ENCODE assay signal across 25 cellular contexts in the genomic region with DNA sequence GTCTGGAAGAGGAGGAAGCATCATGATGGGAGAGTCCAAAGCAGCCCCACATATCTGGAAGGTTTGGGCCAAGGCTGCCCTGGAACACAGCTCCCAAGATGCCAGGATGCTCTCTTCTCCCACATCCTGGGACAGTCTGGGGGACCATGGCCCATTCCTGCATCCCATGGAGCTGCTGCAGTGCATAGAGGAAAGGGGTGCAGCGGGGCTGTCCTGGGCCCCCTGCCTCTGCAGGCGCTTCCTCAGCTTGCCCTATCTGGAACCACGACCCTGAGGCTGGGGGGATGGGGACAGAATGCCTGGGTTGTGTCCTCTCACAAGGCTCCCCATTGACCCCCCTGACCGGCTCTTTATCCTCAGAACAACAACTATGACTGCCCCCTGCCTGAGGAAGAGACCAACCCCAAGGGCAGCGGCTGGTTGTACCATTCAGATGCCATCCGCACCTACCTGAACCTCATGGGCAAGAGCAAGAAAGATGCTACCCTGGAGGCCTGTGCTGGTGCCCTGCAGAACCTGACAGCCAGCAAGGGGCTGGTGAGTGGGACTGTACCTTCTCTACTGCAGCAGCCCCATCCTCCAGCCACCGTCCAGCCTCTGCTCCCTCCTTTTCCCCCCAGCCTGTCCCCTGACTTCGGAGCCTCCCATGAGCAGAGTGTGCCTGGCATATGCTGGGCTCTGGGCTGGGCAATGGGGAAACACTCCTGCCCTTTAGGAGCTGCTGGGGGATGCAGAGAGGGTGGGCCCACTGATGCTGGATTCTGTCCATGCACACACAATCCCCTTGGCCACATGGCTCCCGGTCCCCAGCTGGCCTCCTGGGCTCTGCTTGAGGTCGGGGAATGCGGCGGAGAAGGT. TPM values are rescaled to one million over a fixed set of nuclear protein-coding genes. Genes with fewer than 3 reads are reported as not detected.
A peak's percentile ranks its signal among the peaks of the same experiment; 100 is the strongest.
DNase-seq lines count a peak whose midpoint lies in the region; ATAC-seq, FAIRE-seq and TF ChIP-seq lines count a peak whose summit lies in the region.
"Had no signal": no experiment of that assay in that cellular context is flagged by ENCODE, and none has a peak within 500 bp of the region (broad histone marks: within the 10 kb centered on the region; RNA-seq: fewer than 3 reads in every experiment).

No MANE protein-coding gene starts in this region.

- H3K4me3 ChIP-seq in A673 (ENCODE audit: low read depth, low read length, poor library complexity, severe bottlenecking): no peak overlapping the region
- no peak overlapping the region for H3K4me3 ChIP-seq in bronchial epithelial cell (ENCODE audit: low read depth, low read length)
- no peak overlapping the region for H3K4me3 ChIP-seq in aorta (ENCODE audit: low read length in 2 of 2)
- no peak overlapping the region for H3K4me3 ChIP-seq in body of pancreas
- H3K4me3 ChIP-seq: BLaER1 treated with 17β-estradiol and CSF1 and Interleukin-3, amounts not matched to agents 10 nM and 100 nM; GM12878; GM23248 had no signal

- BruUV-seq in A673 (replicated peaks; lab: Mats Ljungman, UMichigan): no TSS peak

- 89 to 92% methylated on average over 12 of the region's 12 CpGs for WGBS in aorta, 2 donors
- 85% methylated on average over 9 to 12 of the region's 12 CpGs for WGBS in body of pancreas, 2 donors

- H3K27ac ChIP-seq in A673 (ENCODE audit: low read depth, low read length, poor library complexity, severe bottlenecking): peak overlapping the region; percentile 44
- no peak overlapping the region for H3K27ac ChIP-seq in aorta (ENCODE audit: low read depth in 1 of 2, low read length in 2 of 2)
- no peak overlapping the region for H3K27ac ChIP-seq in body of pancreas
- H3K27ac ChIP-seq: 22Rv1; BLaER1 treated with 17β-estradiol and CSF1 and Interleukin-3, amounts not matched to agents 10 nM and 100 nM; GM23248 had no signal

- CTCF ChIA-PET in A673 (lab: Charles Lee): interaction anchor here (0.5 kb wide), 1 partner anchor 12 kb away, joined by 5 read pairs; no protein-coding TSS in a partner anchor

- no peak for DNase-seq in A673 (ENCODE audit: low spot score)
- no peak for DNase-seq in bronchial epithelial cell (ENCODE audit: low read depth)
- DNase-seq in posterior vena cava (ENCODE audit: low spot score): peak; percentile 68
- peak; percentile 35 to 61 for DNase-seq in aorta
- no peak for DNase-seq in body of pancreas
- DNase-seq: ACHN; AML-193; BE2C; Caco-2; CD4-positive, alpha-beta memory T cell; DMS153; DMS79; EL; GDM1; GM23248; H7; HCEC 1CT had no signal

- no peaks in the 10 kb centered on the region for H3K9me3 ChIP-seq in A673 (ENCODE audit: low read depth, low read length, poor library complexity, severe bottlenecking)
- no peaks in the 10 kb centered on the region for H3K9me3 ChIP-seq in aorta (ENCODE audit: control insufficient read depth, low read length)
- H3K9me3 ChIP-seq in body of pancreas: no peaks in the 10 kb centered on the region
- H3K9me3 ChIP-seq: BE2C; BLaER1 treated with 17β-estradiol and CSF1 and Interleukin-3, amounts not matched to agents 10 nM and 100 nM; Caco-2 had no signal

- no peak for TF ChIP-seq POLR2A in body of pancreas (IDR thresholded peaks at IDR 0.05)

- ATAC-seq in aorta (ENCODE audit: low FRiP score) (no peak), GM19452 (IDR thresholded peaks at IDR 0.05; ENCODE audit: unreplicated experiment) (no peak), HG03521 (IDR thresholded peaks at IDR 0.05; ENCODE audit: unreplicated experiment) (no peak), body of pancreas (no peak)
- ATAC-seq: GM12878 had no signal

- H3K27me3 ChIP-seq in A673 (replicated peaks; ENCODE audit: insufficient read depth, low read depth, low read length, poor library complexity) (no peaks in the 10 kb centered on the region), bronchial epithelial cell (ENCODE audit: control insufficient read depth, insufficient read depth, low read length) (no peaks in the 10 kb centered on the region), aorta (ENCODE audit: control insufficient read depth in 1 of 2, insufficient read depth in 2 of 2, low read length in 1 of 2) (no peaks in the 10 kb centered on the region), body of pancreas (no peaks in the 10 kb centered on the region)
- H3K27me3 ChIP-seq: BE2C; BLaER1 treated with 17β-estradiol and CSF1 and Interleukin-3, amounts not matched to agents 10 nM and 100 nM had no signal

- POLR2A ChIA-PET in A673 (lab: Charles Lee; ENCODE audit: low non-redundant PET): no interaction called here

- FAIRE-seq in bronchial epithelial cell (lab: Jason Lieb, UNC): peak; percentile 7
- FAIRE-seq: A204.1, GM12878, GM18507, H1 had no signal

- TF ChIP-seq CTCF in A673 (conservative IDR thresholded peaks at IDR 0.05; ENCODE audit: low read depth, low read length) (no peak), bronchial epithelial cell (IDR thresholded peaks at IDR 0.05; ENCODE audit: insufficient read depth, low read length, severe bottlenecking) (no peak), body of pancreas (IDR thresholded peaks at IDR 0.05) (no peak)

- H3K4me1 ChIP-seq in A673 (ENCODE audit: insufficient read depth, low read length, poor library complexity, severe bottlenecking): peaks cover under 1% of the 10 kb centered on the region
- H3K4me1 ChIP-seq in aorta (ENCODE audit: control insufficient read depth in 1 of 2, insufficient read depth in 2 of 2, low read length in 2 of 2): no peaks in the 10 kb centered on the region
- no peaks in the 10 kb centered on the region for H3K4me1 ChIP-seq in body of pancreas
- H3K4me1 ChIP-seq: BLaER1 treated with 17β-estradiol and CSF1 and Interleukin-3, amounts not matched to agents 10 nM and 100 nM; Caco-2 had no signal

- intact Hi-C loops in A673 (cut with micrococcal nuclease; ENCODE audit: unreplicated experiment) (no loop called here), posterior vena cava (cut with DNase I) (no loop called here), aorta (cut with DNase I) (no loop called here), body of pancreas (cut with DNase I) (no loop called here)

- H3K36me3 ChIP-seq in A673 (ENCODE audit: insufficient read depth, low read length, poor library complexity, severe bottlenecking): peaks cover 100% of the 10 kb centered on the region
- H3K36me3 ChIP-seq in bronchial epithelial cell (ENCODE audit: control insufficient read depth, insufficient read depth, low read length): peaks cover 94% of the 10 kb centered on the region
- H3K36me3 ChIP-seq in aorta (ENCODE audit: control insufficient read depth in 1 of 2, insufficient read depth in 2 of 2, low read length in 1 of 2): no peaks in the 10 kb centered on the region
- no peaks in the 10 kb centered on the region for H3K36me3 ChIP-seq in body of pancreas (replicated peaks in 1 of 2; ENCODE audit: insufficient read depth in 1 of 2, low read depth in 2 of 2)
- H3K36me3 ChIP-seq: BE2C; BLaER1 treated with 17β-estradiol and CSF1 and Interleukin-3, amounts not matched to agents 10 nM and 100 nM had no signal

RNA-seq across cellular contexts. Expression of a gene that starts 39.6 kb away (rescaled TPM):
- total RNA-seq in A673 (2021) (492 and 535 TPM in 2 replicates), bronchial epithelial cell (117 and 337 TPM in 2 replicates), posterior vena cava (1 to 10 TPM in 1 of 2 donors, under 1 TPM in 1; 0.83 to 2.8 TPM), aorta (under 1 TPM; 0.16 to 0.39 TPM), body of pancreas (under 1 TPM in 1 of 2 donors, not detected in 1; 0.33 TPM)
- under 1 TPM; 0.08 to 0.25 TPM for polyA plus RNA-seq in aorta
- total RNA-seq: Caco-2; CD4-positive, alpha-beta memory T cell; GM12878; H7 had no signal
- polyA plus RNA-seq: CD4-positive, alpha-beta memory T cell had no signal

RNA-seq across cellular contexts. Expression of a gene that starts 54.6 kb away (rescaled TPM):
- total RNA-seq in A673 (2021): 0.90 and 2.3 TPM in 2 replicates
- 0.26 and 2.0 TPM in 2 replicates for total RNA-seq in bronchial epithelial cell
- total RNA-seq in posterior vena cava: not detected
- total RNA-seq in aorta: under 1 TPM; 0.21 to 0.36 TPM
- 10 to 100 TPM in 1 of 2 donors, 1 to 10 TPM in 1; 1.0 to 24.0 TPM for polyA plus RNA-seq in aorta
- 1 to 10 TPM in 1 of 2 donors, not detected in 1; 1.8 TPM for total RNA-seq in body of pancreas
- total RNA-seq: CD4-positive, alpha-beta memory T cell; GM12878; GM23248 had no signal
- polyA plus RNA-seq: CD4-positive, alpha-beta memory T cell; GM23248 had no signal

Comparison
In these comparisons a context has a peak if more than half of its experiments do, and no peak if none do; other contexts are left out.
1. DNase-seq: peak in posterior vena cava (single experiment) and aorta (2 of 2); none in A673 (single experiment), bronchial epithelial cell (single experiment) and body of pancreas (0 of 4).
2. RNA of a gene that starts 39.6 kb away (total RNA-seq): 492 to 535 TPM in A673 and 117 to 337 TPM in bronchial epithelial cell; 0.83 to 2.8 TPM in posterior vena cava, 0.16 to 0.39 TPM in aorta and 0.33 TPM in body of pancreas; every median in the first group is over 10 times any median in the second.